ENCODE assay signal across 10 cellular contexts in genomic region chr16:12062343-12063003, GRCh38.
DNase-seq lines count a peak whose midpoint lies in the region; ATAC-seq and TF ChIP-seq lines count a peak whose summit lies in the region.
"Had no signal": no experiment of that assay in that cellular context is flagged by ENCODE, and none has a peak within 500 bp of the region (broad histone marks: within the 10 kb centered on the region; RNA-seq: fewer than 3 reads in every experiment).

No MANE protein-coding gene starts in this region.

- peak; percentile 78 for DNase-seq in A673 (ENCODE audit: low spot score)
- peak; percentile 33 to 35 for DNase-seq in Kasumi-1 (lab: John Stamatoyannopoulos, UW)
- peak; percentile 69 for DNase-seq in dermis blood vessel endothelial cell
- DNase-seq in retina = no peak
- no peak for DNase-seq in stimulated activated CD4-positive, alpha-beta T cell treated with anti-CD3 and anti-CD28 coated beads, Interleukin-4, amount 100 ng/mL, for 4 hours
- DNase-seq in OCI-M2 (lab: John Stamatoyannopoulos, UW; ENCODE audit: unreplicated experiment) = no peak
- DNase-seq in activated naive CD4-positive, alpha-beta T cell treated with anti-CD3 and anti-CD28 coated beads, Interleukin-2, amount 50 U/mL, for 72 hours (ENCODE audit: low spot score in 2 of 2) = no peak
- DNase-seq: Caco-2 had no signal

- H3K4me3 ChIP-seq in A673 (ENCODE audit: low read depth, low read length, poor library complexity, severe bottlenecking) = no peak overlapping the region
- no peak overlapping the region for H3K4me3 ChIP-seq in mesodermal cell (ENCODE audit: extremely low read depth, insufficient read depth, low read length, poor library complexity, severe bottlenecking)

- TF ChIP-seq CTCF in A673 (conservative IDR thresholded peaks at IDR 0.05; ENCODE audit: low read depth, low read length) = no peak

- ATAC-seq in activated naive CD4-positive, alpha-beta T cell treated with anti-CD3 and anti-CD28 coated beads, Interleukin-2, amount 50 U/mL, for 72 hours = no peak

- CTCF ChIA-PET in A673 (lab: Charles Lee) = no interaction called here

- H3K4me1 ChIP-seq in A673 (ENCODE audit: insufficient read depth, low read length, poor library complexity, severe bottlenecking) (peaks cover 7% of the 10 kb centered on the region), mesodermal cell (ENCODE audit: control insufficient read depth, insufficient read depth, low read length, poor library complexity, severe bottlenecking) (peaks cover 6% of the 10 kb centered on the region)
- H3K4me1 ChIP-seq: Caco-2 had no signal

- intact Hi-C loops in A673 (cut with micrococcal nuclease; ENCODE audit: unreplicated experiment) = loop anchor here (10.0 kb wide), 2 partner anchors 188 to 268 kb away; partner anchors contain the start of gene ZC3H7A

- no peaks in the 10 kb centered on the region for H3K9me3 ChIP-seq in A673 (ENCODE audit: low read depth, low read length, poor library complexity, severe bottlenecking)
- H3K9me3 ChIP-seq in mesodermal cell (ENCODE audit: control insufficient read depth, low read length) = no peaks in the 10 kb centered on the region
- H3K9me3 ChIP-seq: Caco-2 had no signal

- H3K27ac ChIP-seq in A673 (ENCODE audit: low read depth, low read length, poor library complexity, severe bottlenecking) = no peak overlapping the region
- H3K27ac ChIP-seq in mesodermal cell (ENCODE audit: low read depth, low read length, severe bottlenecking) = peak overlapping the region; percentile 49

- H3K27me3 ChIP-seq in A673 (replicated peaks; ENCODE audit: insufficient read depth, low read depth, low read length, poor library complexity) = no peaks in the 10 kb centered on the region

- POLR2A ChIA-PET in A673 (lab: Charles Lee; ENCODE audit: low non-redundant PET) = interaction anchor here (0.6 kb wide), 1 partner anchor 705 kb away, joined by 4 read pairs; no protein-coding TSS in a partner anchor

- H3K9me3 Mint-ChIP-seq in activated naive CD4-positive, alpha-beta T cell treated with anti-CD3 and anti-CD28 coated beads, Interleukin-2, amount 50 U/mL, for 72 hours = no peaks in the 10 kb centered on the region
- H3K9me3 Mint-ChIP-seq: memory B cell had no signal

- no TSS peak for BruUV-seq in A673 (replicated peaks; lab: Mats Ljungman, UMichigan)

- no peaks in the 10 kb centered on the region for H3K36me3 Mint-ChIP-seq in activated naive CD4-positive, alpha-beta T cell treated with anti-CD3 and anti-CD28 coated beads, Interleukin-2, amount 50 U/mL, for 72 hours

- 89 to 92% methylated on average over 7 to 9 of the region's 10 CpGs for WGBS in mesodermal cell (ENCODE audit: insufficient coverage in 2 of 2), 2 experiments

- no peak overlapping the region for H3K27ac Mint-ChIP-seq in activated naive CD4-positive, alpha-beta T cell treated with anti-CD3 and anti-CD28 coated beads, Interleukin-2, amount 50 U/mL, for 72 hours
- H3K27ac Mint-ChIP-seq: memory B cell had no signal

- H3K36me3 ChIP-seq in A673 (ENCODE audit: insufficient read depth, low read length, poor library complexity, severe bottlenecking) (no peaks in the 10 kb centered on the region), mesodermal cell (ENCODE audit: control insufficient read depth, insufficient read depth, low read length) (no peaks in the 10 kb centered on the region)

Comparison
In these comparisons a context has a peak if more than half of its experiments do, and no peak if none do; other contexts are left out.
1. DNase-seq: peak in A673 (single experiment), Kasumi-1 (2 of 2) and dermis blood vessel endothelial cell (single experiment); none in retina (single experiment), stimulated activated CD4-positive, alpha-beta T cell treated with anti-CD3 and anti-CD28 coated beads, Interleukin-4, amount 100 ng/mL, for 4 hours (0 of 2), OCI-M2 (single experiment) and activated naive CD4-positive, alpha-beta T cell treated with anti-CD3 and anti-CD28 coated beads, Interleukin-2, amount 50 U/mL, for 72 hours (0 of 2).